ENCODE assay signal across 8 cellular contexts in the genomic region with DNA sequence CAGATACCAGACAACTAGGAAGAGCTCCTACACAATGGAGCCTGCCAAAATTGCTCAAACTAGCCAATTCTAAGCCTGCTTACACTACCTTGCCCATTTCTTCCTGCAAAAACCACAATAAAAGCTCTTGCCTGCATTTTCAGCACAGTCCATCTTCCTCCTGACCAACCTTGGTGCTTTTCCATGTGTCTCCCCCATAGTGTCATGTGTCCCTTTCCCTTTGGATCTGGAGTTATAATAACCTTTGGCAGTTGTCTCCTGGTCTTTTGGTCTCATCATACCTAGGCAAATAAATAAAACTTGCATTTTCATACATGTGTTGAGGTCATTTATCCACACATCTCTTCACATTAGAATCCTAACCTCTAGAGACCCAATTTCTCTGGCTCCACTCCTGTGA.
"Had no signal": no experiment of that assay in that cellular context is flagged by ENCODE, and none has a peak within 500 bp of the region (broad histone marks: within the 10 kb centered on the region; RNA-seq: fewer than 3 reads in every experiment).

No MANE protein-coding gene starts in this region.

- FAIRE-seq: G401.6, GM12878, GM12891, GM12892, GM18507, GM19239 had no signal

- ATAC-seq: GM12878 had no signal

- DNase-seq: GDM1, GF-D8 had no signal

- H3K4me3 ChIP-seq: GM12878 had no signal
